16 cellular contexts compared by ENCODE assay signal in the genomic region with DNA sequence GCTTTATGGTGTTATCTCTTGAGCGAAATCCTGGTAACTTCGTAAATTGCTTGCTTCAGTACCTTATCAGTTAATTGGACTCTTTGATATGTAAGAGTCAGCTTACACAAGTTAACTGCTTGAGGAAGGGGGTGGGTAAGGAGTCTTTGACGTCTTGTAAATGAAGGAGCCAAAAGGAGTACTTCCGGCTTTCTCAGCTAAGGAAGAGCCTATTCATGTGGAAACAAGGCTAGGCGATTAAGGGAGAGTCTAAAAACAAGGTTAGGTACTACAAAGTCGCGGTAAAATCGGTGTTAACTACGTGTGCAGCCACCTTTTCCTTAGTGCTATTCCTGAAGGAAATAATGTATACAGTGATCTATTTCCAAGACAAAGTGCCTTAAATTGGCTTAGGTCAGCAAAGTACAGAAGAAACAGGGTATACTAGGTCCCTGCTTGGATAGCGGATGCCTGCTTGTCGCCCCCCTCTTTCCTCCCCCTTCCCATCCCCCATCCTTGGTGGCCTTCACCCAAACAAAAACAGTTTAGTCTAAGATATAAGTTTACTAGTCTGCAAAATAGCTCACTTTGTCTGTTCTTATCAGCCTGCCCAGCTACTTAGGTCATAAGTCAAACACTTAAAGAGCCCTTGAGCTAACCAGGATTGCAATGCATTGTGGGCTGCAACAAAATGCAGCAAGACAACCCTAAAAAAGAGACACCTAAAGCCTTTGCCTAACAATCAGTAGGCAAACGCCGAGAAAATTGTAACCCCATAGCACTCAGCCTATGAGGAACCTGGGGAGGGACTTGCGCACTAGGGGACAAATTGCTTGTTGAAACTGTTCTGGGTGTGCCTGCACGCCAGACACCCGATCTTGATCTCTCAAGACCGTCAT.
DNase-seq lines count a peak whose midpoint lies in the region; ATAC-seq and TF ChIP-seq lines count a peak whose summit lies in the region.
"Had no signal": no experiment of that assay in that cellular context is flagged by ENCODE, and none has a peak within 500 bp of the region (broad histone marks: within the 10 kb centered on the region; RNA-seq: fewer than 3 reads in every experiment).

No MANE protein-coding gene starts in this region.

- H3K27me3 Mint-ChIP-seq in T-helper 17 cell, result peaks cover 82% of the 10 kb centered on the region
- peaks cover 98% of the 10 kb centered on the region for H3K27me3 Mint-ChIP-seq in type B pancreatic cell

- no peaks in the 10 kb centered on the region for H3K9me3 ChIP-seq in HUES6 (ENCODE audit: control insufficient read depth, insufficient read depth, low read depth, low read length)
- H3K9me3 ChIP-seq in T-helper 17 cell (ENCODE audit: control insufficient read depth, low read length, poor library complexity, severe bottlenecking), result peaks cover 21% of the 10 kb centered on the region
- H3K9me3 ChIP-seq: lower lobe of right lung had no signal

- H3K27me3 ChIP-seq in HUES6 (ENCODE audit: control insufficient read depth, insufficient read depth, low read length), result peaks cover 90% of the 10 kb centered on the region

- ATAC-seq in T-helper 17 cell (no peak), HG03378 (IDR thresholded peaks at IDR 0.05; ENCODE audit: unreplicated experiment) (no peak)
- ATAC-seq: activated naive CD4-positive, alpha-beta T cell treated with anti-CD3 and anti-CD28 coated beads, Interleukin-2, amount 50 U/mL, for 72 hours had no signal

- peaks cover 30% of the 10 kb centered on the region for H3K4me1 ChIP-seq in HUES6 (ENCODE audit: control insufficient read depth, insufficient read depth, low read length)
- H3K4me1 ChIP-seq: lower lobe of right lung, sigmoid colon had no signal

- DNase-seq in ELF-1 (ENCODE audit: low read depth, low spot score), result peak; percentile 80
- DNase-seq in T-helper 17 cell, result no peak
- no peak for DNase-seq in type B pancreatic cell (ENCODE audit: extremely low spot score, unreplicated experiment)
- no peak for DNase-seq in activated CD4-positive, alpha-beta T cell treated with anti-CD3 and anti-CD28 coated beads for 4 hours
- no peak for DNase-seq in coronary artery (ENCODE audit: low spot score)
- DNase-seq: activated CD8-positive, alpha-beta memory T cell treated with anti-CD3 and anti-CD28 coated beads for 24 hours; cerebellar nuclear complex; head of caudate nucleus; lower lobe of right lung; sigmoid colon had no signal

- H3K4me3 ChIP-seq in HUES6 (ENCODE audit: low read depth, low read length), result peak overlapping the region; percentile 62
- H3K4me3 ChIP-seq in iPS-11a (ENCODE audit: low read depth, low read length), result peak overlapping the region; percentile 9
- H3K4me3 ChIP-seq in coronary artery, result no peak overlapping the region
- H3K4me3 ChIP-seq: BLaER1, lower lobe of right lung, sigmoid colon had no signal

- no peak overlapping the region; the same call in 1 of the 2 replicates for H3K27ac ChIP-seq in HUES6 (ENCODE audit: low read depth, low read length)
- H3K27ac ChIP-seq in coronary artery, result no peak overlapping the region
- H3K27ac ChIP-seq: BLaER1, lower lobe of right lung, sigmoid colon had no signal

- H3K4me1 Mint-ChIP-seq in T-helper 17 cell (peaks cover 8% of the 10 kb centered on the region), type B pancreatic cell (ENCODE audit: unreplicated experiment) (peaks cover 4% of the 10 kb centered on the region)

- H3K9me3 Mint-ChIP-seq in type B pancreatic cell, result no peaks in the 10 kb centered on the region

- H3K36me3 Mint-ChIP-seq in T-helper 17 cell (ENCODE audit: low read depth), result peaks cover 7% of the 10 kb centered on the region
- peaks cover 4% of the 10 kb centered on the region for H3K36me3 Mint-ChIP-seq in type B pancreatic cell

- H3K27ac Mint-ChIP-seq in T-helper 17 cell (peak overlapping the region; percentile 86), type B pancreatic cell (no peak overlapping the region)
- H3K27ac Mint-ChIP-seq: stimulated activated naive CD8-positive, alpha-beta T cell treated with anti-CD3 and anti-CD28 coated beads, Interleukin-15, Interleukin-2, amounts not matched to agents 100 ng/mL and 50 ng/mL, for 24 hours had no signal

- H3K9ac ChIP-seq in HUES6 (ENCODE audit: low read length), result peak overlapping the region; percentile 73
- H3K9ac ChIP-seq: BLaER1 had no signal

- no peaks in the 10 kb centered on the region for H3K36me3 ChIP-seq in HUES6 (ENCODE audit: control insufficient read depth, insufficient read depth, low read length)
- H3K36me3 ChIP-seq: BLaER1, lower lobe of right lung, sigmoid colon had no signal

- TF ChIP-seq CTCF in type B pancreatic cell (conservative IDR thresholded peaks at IDR 0.05), result no peak
- no peak for TF ChIP-seq CTCF in coronary artery (IDR thresholded peaks at IDR 0.05)

- no peak overlapping the region for H3K4me3 Mint-ChIP-seq in T-helper 17 cell
- no peak overlapping the region for H3K4me3 Mint-ChIP-seq in type B pancreatic cell
- H3K4me3 Mint-ChIP-seq: stimulated activated naive CD8-positive, alpha-beta T cell treated with anti-CD3 and anti-CD28 coated beads, Interleukin-15, Interleukin-2, amounts not matched to agents 100 ng/mL and 50 ng/mL, for 24 hours had no signal
